13 cellular contexts compared by ENCODE assay signal in genomic region chr5:56159521-56159947, GRCh38.
DNase-seq lines count a peak whose midpoint lies in the region; ATAC-seq and TF ChIP-seq lines count a peak whose summit lies in the region.
"Had no signal": no experiment of that assay in that cellular context is flagged by ENCODE, and none has a peak within 500 bp of the region (broad histone marks: within the 10 kb centered on the region; RNA-seq: fewer than 3 reads in every experiment).

No MANE protein-coding gene starts in this region.

- no peaks in the 10 kb centered on the region for H3K9me3 ChIP-seq in right atrium auricular region
- H3K9me3 ChIP-seq: heart left ventricle had no signal

- H3K4me3 ChIP-seq in right atrium auricular region (no peak overlapping the region), fibroblast of villous mesenchyme (ENCODE audit: low read depth, low read length) (no peak overlapping the region)

- H3K4me1 ChIP-seq in right atrium auricular region, result peaks cover 0 to 6% of the 10 kb centered on the region in 2 donors

- ATAC-seq in left ventricle myocardium superior (peak; percentile 43), GM18858 (IDR thresholded peaks at IDR 0.05; ENCODE audit: unreplicated experiment) (no peak), GM19324 (IDR thresholded peaks at IDR 0.05; ENCODE audit: low FRiP score, unreplicated experiment) (no peak)
- ATAC-seq: stimulated activated memory B cell treated with anti-CD40 and anti-IgM and Interleukin-4, amounts not matched to agents 10 μg/mL and 1 μg/mL and 100 μg/mL, for 72 hours had no signal

- no peak for TF ChIP-seq CTCF in right atrium auricular region (IDR thresholded peaks at IDR 0.05)
- no peak for TF ChIP-seq CTCF in fibroblast of villous mesenchyme (IDR thresholded peaks at IDR 0.05; ENCODE audit: insufficient read depth, low read depth, low read length)

- H3K36me3 ChIP-seq in right atrium auricular region, result no peaks in the 10 kb centered on the region
- H3K36me3 ChIP-seq: heart left ventricle had no signal

- DNase-seq in left ventricle myocardium superior (no peak), right atrium auricular region (ENCODE audit: low spot score) (no peak), SKM-1 treated with dmso at 0.1 percent for 144 hours (lab: John Stamatoyannopoulos, UW; ENCODE audit: unreplicated experiment) (peak; percentile 84), fibroblast of villous mesenchyme (ENCODE audit: low read depth) (peak; percentile 84), ureter (ENCODE audit: low spot score) (peak; percentile 5), HuH-7.5 (ENCODE audit: low spot score) (no peak)
- DNase-seq: heart left ventricle, NCI-H2029 treated with DMSO at 0.1 percent for 48 hours, posterior cingulate gyrus, T-helper 9 cell had no signal

- no peaks in the 10 kb centered on the region for H3K27me3 ChIP-seq in right atrium auricular region
- H3K27me3 ChIP-seq: heart left ventricle had no signal

- intact Hi-C loops in left ventricle myocardium superior (cut with micrococcal nuclease), result no loop called here

- H3K27ac ChIP-seq in right atrium auricular region, result no peak overlapping the region

Comparison
In these comparisons a context has a peak if more than half of its experiments do, and no peak if none do; other contexts are left out.
1. DNase-seq: peak in SKM-1 treated with dmso at 0.1 percent for 144 hours (single experiment), fibroblast of villous mesenchyme (single experiment) and ureter (single experiment); none in left ventricle myocardium superior (single experiment), right atrium auricular region (single experiment) and HuH-7.5 (single experiment).